Comparison of ENCODE assay signal across 1 cellular context in the genomic region with DNA sequence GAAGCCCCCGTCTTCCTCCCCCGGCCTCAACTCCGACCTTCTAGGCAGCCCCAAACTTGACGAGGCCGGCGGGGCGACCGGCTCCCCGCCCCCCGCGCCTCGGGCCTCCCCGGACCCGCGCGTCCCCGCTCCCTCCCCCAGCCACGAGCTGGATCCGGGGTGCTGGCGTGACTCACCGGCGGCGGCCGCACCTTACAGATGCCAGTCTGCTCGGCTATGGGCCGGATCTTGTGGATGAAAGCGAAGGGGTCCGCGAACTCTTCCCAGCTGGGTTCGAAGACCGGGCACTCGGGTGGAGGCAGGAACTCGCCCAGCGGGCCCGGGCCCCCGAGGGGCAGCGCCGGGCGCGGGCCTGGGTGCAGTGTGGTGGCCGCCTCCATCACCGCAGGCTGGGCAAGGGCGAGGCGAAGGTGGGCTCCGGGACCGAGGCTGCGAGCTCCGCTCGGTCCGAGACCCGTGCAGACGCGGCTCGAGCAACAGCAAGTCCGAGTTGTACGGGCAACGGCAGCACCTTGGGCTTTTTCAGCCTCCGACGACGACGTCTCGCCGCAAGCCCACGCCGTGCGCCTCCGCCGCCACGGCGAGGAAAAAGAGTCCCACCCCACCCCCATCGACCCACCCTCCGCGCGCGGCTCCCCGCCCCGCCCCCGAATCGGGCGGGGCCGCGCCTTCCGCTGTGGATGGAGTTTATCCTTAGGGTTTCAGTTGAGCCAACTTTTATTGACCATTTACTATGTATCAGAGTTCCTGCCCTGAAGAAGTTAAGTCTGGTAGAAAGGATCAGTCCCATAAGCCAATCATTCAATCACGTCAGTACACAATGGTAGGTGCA.
TF ChIP-seq lines count a peak whose summit lies in the region.

A gene (minus strand): TSS at position 496 of the 832 bp plus-strand sequence. CDS start 116 bp downstream, at position 380.

TF ChIP-seq in K562, 482 proteins besides CTCF, POLR2A, EP300 and RAD21 (continued from another document and continues in another):
- TF ChIP-seq, protein P1, sequence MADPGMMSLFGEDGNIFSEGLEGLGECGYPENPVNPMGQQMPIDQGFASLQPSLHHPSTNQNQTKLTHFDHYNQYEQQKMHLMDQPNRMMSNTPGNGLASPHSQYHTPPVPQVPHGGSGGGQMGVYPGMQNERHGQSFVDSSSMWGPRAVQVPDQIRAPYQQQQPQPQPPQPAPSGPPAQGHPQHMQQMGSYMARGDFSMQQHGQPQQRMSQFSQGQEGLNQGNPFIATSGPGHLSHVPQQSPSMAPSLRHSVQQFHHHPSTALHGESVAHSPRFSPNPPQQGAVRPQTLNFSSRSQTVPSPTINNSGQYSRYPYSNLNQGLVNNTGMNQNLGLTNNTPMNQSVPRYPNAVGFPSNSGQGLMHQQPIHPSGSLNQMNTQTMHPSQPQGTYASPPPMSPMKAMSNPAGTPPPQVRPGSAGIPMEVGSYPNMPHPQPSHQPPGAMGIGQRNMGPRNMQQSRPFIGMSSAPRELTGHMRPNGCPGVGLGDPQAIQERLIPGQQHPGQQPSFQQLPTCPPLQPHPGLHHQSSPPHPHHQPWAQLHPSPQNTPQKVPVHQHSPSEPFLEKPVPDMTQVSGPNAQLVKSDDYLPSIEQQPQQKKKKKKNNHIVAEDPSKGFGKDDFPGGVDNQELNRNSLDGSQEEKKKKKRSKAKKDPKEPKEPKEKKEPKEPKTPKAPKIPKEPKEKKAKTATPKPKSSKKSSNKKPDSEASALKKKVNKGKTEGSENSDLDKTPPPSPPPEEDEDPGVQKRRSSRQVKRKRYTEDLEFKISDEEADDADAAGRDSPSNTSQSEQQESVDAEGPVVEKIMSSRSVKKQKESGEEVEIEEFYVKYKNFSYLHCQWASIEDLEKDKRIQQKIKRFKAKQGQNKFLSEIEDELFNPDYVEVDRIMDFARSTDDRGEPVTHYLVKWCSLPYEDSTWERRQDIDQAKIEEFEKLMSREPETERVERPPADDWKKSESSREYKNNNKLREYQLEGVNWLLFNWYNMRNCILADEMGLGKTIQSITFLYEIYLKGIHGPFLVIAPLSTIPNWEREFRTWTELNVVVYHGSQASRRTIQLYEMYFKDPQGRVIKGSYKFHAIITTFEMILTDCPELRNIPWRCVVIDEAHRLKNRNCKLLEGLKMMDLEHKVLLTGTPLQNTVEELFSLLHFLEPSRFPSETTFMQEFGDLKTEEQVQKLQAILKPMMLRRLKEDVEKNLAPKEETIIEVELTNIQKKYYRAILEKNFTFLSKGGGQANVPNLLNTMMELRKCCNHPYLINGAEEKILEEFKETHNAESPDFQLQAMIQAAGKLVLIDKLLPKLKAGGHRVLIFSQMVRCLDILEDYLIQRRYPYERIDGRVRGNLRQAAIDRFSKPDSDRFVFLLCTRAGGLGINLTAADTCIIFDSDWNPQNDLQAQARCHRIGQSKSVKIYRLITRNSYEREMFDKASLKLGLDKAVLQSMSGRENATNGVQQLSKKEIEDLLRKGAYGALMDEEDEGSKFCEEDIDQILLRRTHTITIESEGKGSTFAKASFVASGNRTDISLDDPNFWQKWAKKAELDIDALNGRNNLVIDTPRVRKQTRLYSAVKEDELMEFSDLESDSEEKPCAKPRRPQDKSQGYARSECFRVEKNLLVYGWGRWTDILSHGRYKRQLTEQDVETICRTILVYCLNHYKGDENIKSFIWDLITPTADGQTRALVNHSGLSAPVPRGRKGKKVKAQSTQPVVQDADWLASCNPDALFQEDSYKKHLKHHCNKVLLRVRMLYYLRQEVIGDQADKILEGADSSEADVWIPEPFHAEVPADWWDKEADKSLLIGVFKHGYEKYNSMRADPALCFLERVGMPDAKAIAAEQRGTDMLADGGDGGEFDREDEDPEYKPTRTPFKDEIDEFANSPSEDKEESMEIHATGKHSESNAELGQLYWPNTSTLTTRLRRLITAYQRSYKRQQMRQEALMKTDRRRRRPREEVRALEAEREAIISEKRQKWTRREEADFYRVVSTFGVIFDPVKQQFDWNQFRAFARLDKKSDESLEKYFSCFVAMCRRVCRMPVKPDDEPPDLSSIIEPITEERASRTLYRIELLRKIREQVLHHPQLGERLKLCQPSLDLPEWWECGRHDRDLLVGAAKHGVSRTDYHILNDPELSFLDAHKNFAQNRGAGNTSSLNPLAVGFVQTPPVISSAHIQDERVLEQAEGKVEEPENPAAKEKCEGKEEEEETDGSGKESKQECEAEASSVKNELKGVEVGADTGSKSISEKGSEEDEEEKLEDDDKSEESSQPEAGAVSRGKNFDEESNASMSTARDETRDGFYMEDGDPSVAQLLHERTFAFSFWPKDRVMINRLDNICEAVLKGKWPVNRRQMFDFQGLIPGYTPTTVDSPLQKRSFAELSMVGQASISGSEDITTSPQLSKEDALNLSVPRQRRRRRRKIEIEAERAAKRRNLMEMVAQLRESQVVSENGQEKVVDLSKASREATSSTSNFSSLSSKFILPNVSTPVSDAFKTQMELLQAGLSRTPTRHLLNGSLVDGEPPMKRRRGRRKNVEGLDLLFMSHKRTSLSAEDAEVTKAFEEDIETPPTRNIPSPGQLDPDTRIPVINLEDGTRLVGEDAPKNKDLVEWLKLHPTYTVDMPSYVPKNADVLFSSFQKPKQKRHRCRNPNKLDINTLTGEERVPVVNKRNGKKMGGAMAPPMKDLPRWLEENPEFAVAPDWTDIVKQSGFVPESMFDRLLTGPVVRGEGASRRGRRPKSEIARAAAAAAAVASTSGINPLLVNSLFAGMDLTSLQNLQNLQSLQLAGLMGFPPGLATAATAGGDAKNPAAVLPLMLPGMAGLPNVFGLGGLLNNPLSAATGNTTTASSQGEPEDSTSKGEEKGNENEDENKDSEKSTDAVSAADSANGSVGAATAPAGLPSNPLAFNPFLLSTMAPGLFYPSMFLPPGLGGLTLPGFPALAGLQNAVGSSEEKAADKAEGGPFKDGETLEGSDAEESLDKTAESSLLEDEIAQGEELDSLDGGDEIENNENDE (IDR thresholded peaks at IDR 0.05; ENCODE audit: low read depth, low read length): no peak
- TF ChIP-seq NONO (IDR thresholded peaks at IDR 0.05; ENCODE audit: low read depth in 2 of 2, low read length in 1 of 2) (peak; percentile 48 to 92; a peak in 2 of 4 replicates), SRSF3 (IDR thresholded peaks at IDR 0.05; ENCODE audit: insufficient read depth, low read length) (no peak), TGIF2 (CRISPR knock-in tag; IDR thresholded peaks at IDR 0.05) (peak; percentile 95), KLF10 (CRISPR knock-in tag; IDR thresholded peaks at IDR 0.05) (no peak), TCF3 (CRISPR knock-in tag; IDR thresholded peaks at IDR 0.05) (no peak), RBM14 (IDR thresholded peaks at IDR 0.05; ENCODE audit: borderline replicate concordance, insufficient read depth, low read depth, low read length) (0 out of 2 replicates have a peak, but pooled peaks have one; percentile 7), LCOR (CRISPR knock-in tag; IDR thresholded peaks at IDR 0.05) (0 out of 2 replicates have a peak, but pooled peaks have one; percentile 46), ZBTB1 (CRISPR knock-in tag; IDR thresholded peaks at IDR 0.05; ENCODE audit: borderline replicate concordance, low read depth) (peak; percentile 67), SLC30A9 (CRISPR knock-in tag; IDR thresholded peaks at IDR 0.05) (no peak), ZNF134 (CRISPR knock-in tag; conservative IDR thresholded peaks at IDR 0.05) (no peak), CXXC5 (CRISPR knock-in tag; IDR thresholded peaks at IDR 0.05) (peak; percentile 98), TEAD1 (CRISPR knock-in tag; IDR thresholded peaks at IDR 0.05) (peak; percentile 67 to 73; a peak in 3 of 4 replicates), MEF2A (IDR thresholded peaks at IDR 0.05; ENCODE audit: control insufficient read depth, low read depth, low read length) (no peak), ATF1 (CRISPR knock-in tag; IDR thresholded peaks at IDR 0.05) (no peak; the same call in 1 of the 2 replicates), ATF1 (tag; IDR thresholded peaks at IDR 0.05) (peak; percentile 82), NFATC3 (IDR thresholded peaks at IDR 0.05) (no peak)
- TF ChIP-seq, protein P2, sequence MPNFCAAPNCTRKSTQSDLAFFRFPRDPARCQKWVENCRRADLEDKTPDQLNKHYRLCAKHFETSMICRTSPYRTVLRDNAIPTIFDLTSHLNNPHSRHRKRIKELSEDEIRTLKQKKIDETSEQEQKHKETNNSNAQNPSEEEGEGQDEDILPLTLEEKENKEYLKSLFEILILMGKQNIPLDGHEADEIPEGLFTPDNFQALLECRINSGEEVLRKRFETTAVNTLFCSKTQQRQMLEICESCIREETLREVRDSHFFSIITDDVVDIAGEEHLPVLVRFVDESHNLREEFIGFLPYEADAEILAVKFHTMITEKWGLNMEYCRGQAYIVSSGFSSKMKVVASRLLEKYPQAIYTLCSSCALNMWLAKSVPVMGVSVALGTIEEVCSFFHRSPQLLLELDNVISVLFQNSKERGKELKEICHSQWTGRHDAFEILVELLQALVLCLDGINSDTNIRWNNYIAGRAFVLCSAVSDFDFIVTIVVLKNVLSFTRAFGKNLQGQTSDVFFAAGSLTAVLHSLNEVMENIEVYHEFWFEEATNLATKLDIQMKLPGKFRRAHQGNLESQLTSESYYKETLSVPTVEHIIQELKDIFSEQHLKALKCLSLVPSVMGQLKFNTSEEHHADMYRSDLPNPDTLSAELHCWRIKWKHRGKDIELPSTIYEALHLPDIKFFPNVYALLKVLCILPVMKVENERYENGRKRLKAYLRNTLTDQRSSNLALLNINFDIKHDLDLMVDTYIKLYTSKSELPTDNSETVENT (CRISPR knock-in tag; IDR thresholded peaks at IDR 0.05): peak; percentile 61; the same call in 1 of the 2 replicates
- TF ChIP-seq, protein P3, sequence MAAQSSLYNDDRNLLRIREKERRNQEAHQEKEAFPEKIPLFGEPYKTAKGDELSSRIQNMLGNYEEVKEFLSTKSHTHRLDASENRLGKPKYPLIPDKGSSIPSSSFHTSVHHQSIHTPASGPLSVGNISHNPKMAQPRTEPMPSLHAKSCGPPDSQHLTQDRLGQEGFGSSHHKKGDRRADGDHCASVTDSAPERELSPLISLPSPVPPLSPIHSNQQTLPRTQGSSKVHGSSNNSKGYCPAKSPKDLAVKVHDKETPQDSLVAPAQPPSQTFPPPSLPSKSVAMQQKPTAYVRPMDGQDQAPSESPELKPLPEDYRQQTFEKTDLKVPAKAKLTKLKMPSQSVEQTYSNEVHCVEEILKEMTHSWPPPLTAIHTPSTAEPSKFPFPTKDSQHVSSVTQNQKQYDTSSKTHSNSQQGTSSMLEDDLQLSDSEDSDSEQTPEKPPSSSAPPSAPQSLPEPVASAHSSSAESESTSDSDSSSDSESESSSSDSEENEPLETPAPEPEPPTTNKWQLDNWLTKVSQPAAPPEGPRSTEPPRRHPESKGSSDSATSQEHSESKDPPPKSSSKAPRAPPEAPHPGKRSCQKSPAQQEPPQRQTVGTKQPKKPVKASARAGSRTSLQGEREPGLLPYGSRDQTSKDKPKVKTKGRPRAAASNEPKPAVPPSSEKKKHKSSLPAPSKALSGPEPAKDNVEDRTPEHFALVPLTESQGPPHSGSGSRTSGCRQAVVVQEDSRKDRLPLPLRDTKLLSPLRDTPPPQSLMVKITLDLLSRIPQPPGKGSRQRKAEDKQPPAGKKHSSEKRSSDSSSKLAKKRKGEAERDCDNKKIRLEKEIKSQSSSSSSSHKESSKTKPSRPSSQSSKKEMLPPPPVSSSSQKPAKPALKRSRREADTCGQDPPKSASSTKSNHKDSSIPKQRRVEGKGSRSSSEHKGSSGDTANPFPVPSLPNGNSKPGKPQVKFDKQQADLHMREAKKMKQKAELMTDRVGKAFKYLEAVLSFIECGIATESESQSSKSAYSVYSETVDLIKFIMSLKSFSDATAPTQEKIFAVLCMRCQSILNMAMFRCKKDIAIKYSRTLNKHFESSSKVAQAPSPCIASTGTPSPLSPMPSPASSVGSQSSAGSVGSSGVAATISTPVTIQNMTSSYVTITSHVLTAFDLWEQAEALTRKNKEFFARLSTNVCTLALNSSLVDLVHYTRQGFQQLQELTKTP (IDR thresholded peaks at IDR 0.05; ENCODE audit: low read depth in 1 of 2, partially characterized antibody in 2 of 2): no peak
- TF ChIP-seq, protein P4, sequence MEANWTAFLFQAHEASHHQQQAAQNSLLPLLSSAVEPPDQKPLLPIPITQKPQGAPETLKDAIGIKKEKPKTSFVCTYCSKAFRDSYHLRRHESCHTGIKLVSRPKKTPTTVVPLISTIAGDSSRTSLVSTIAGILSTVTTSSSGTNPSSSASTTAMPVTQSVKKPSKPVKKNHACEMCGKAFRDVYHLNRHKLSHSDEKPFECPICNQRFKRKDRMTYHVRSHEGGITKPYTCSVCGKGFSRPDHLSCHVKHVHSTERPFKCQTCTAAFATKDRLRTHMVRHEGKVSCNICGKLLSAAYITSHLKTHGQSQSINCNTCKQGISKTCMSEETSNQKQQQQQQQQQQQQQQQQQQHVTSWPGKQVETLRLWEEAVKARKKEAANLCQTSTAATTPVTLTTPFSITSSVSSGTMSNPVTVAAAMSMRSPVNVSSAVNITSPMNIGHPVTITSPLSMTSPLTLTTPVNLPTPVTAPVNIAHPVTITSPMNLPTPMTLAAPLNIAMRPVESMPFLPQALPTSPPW (CRISPR knock-in tag; IDR thresholded peaks at IDR 0.05): peak; percentile 93
- TF ChIP-seq, protein P5, sequence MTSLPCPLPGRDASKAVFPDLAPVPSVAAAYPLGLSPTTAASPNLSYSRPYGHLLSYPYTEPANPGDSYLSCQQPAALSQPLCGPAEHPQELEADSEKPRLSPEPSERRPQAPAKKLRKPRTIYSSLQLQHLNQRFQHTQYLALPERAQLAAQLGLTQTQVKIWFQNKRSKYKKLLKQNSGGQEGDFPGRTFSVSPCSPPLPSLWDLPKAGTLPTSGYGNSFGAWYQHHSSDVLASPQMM (CRISPR knock-in tag; IDR thresholded peaks at IDR 0.05): no peak
- TF ChIP-seq, protein P6, sequence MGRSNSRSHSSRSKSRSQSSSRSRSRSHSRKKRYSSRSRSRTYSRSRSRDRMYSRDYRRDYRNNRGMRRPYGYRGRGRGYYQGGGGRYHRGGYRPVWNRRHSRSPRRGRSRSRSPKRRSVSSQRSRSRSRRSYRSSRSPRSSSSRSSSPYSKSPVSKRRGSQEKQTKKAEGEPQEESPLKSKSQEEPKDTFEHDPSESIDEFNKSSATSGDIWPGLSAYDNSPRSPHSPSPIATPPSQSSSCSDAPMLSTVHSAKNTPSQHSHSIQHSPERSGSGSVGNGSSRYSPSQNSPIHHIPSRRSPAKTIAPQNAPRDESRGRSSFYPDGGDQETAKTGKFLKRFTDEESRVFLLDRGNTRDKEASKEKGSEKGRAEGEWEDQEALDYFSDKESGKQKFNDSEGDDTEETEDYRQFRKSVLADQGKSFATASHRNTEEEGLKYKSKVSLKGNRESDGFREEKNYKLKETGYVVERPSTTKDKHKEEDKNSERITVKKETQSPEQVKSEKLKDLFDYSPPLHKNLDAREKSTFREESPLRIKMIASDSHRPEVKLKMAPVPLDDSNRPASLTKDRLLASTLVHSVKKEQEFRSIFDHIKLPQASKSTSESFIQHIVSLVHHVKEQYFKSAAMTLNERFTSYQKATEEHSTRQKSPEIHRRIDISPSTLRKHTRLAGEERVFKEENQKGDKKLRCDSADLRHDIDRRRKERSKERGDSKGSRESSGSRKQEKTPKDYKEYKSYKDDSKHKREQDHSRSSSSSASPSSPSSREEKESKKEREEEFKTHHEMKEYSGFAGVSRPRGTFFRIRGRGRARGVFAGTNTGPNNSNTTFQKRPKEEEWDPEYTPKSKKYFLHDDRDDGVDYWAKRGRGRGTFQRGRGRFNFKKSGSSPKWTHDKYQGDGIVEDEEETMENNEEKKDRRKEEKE (IDR thresholded peaks at IDR 0.05; ENCODE audit: borderline replicate concordance in 1 of 2, control insufficient read depth in 1 of 2, low read depth in 2 of 2, low read length in 1 of 2): no peak
- TF ChIP-seq, protein P7, sequence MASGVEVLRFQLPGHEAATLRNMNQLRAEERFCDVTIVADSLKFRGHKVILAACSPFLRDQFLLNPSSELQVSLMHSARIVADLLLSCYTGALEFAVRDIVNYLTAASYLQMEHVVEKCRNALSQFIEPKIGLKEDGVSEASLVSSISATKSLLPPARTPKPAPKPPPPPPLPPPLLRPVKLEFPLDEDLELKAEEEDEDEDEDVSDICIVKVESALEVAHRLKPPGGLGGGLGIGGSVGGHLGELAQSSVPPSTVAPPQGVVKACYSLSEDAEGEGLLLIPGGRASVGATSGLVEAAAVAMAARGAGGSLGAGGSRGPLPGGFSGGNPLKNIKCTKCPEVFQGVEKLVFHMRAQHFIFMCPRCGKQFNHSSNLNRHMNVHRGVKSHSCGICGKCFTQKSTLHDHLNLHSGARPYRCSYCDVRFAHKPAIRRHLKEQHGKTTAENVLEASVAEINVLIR (CRISPR knock-in tag; IDR thresholded peaks at IDR 0.05): peak; percentile 47; the same call in 1 of the 2 replicates
